In the genomic region with DNA sequence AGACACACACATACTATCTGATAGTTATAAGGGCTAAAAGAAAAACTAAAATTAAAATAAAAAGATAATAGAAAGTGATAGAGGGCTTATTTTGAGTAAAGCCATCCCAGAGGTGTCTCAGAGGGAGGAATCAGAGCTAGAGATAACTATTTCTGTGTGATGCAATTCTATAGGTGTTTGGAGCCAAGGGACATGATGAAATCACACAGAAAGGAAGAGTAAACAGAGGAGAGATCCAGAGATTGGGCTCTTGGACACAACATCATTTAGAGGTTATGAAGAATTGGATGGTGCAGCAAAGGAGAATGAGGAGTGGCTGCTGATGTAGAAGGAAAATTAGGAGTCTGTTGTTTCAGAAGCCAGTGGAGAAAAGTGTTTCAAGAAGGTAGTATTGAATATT, we compare ENCODE assay signal across 2 cellular contexts.
TF ChIP-seq lines count a peak whose summit lies in the region.

No MANE protein-coding gene starts in this region.

TF ChIP-seq in K562, 482 proteins besides CTCF, POLR2A, EP300 and RAD21:
- no peak for TF ChIP-seq HIVEP1 (CRISPR knock-in tag; IDR thresholded peaks at IDR 0.05)
- no peak for TF ChIP-seq ZNF586 (CRISPR knock-in tag; conservative IDR thresholded peaks at IDR 0.05)
- no peak for TF ChIP-seq CEBPG (CRISPR knock-in tag; IDR thresholded peaks at IDR 0.05)
- TF ChIP-seq CEBPG (tag; conservative IDR thresholded peaks at IDR 0.05 in 1 of 2, IDR thresholded peaks at IDR 0.05 in 1 of 2) = peak; percentile 40 to 61; a peak in 3 of 4 replicates
- TF ChIP-seq, protein P1, sequence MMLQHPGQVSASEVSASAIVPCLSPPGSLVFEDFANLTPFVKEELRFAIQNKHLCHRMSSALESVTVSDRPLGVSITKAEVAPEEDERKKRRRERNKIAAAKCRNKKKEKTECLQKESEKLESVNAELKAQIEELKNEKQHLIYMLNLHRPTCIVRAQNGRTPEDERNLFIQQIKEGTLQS (IDR thresholded peaks at IDR 0.05) = peak; percentile 21; the same call in 1 of the 2 replicates
- TF ChIP-seq, protein P1 (CRISPR knock-in tag; conservative IDR thresholded peaks at IDR 0.05) = no peak

TF ChIP-seq in HepG2, 621 proteins besides CTCF, POLR2A, EP300 and RAD21:
- TF ChIP-seq CEBPB (IDR thresholded peaks at IDR 0.05; ENCODE audit: borderline replicate concordance, low read depth, low read length) (peak; percentile 23; the same call in 1 of the 2 replicates), MTA3 (CRISPR knock-in tag; IDR thresholded peaks at IDR 0.05) (no peak)
- TF ChIP-seq, protein P2, sequence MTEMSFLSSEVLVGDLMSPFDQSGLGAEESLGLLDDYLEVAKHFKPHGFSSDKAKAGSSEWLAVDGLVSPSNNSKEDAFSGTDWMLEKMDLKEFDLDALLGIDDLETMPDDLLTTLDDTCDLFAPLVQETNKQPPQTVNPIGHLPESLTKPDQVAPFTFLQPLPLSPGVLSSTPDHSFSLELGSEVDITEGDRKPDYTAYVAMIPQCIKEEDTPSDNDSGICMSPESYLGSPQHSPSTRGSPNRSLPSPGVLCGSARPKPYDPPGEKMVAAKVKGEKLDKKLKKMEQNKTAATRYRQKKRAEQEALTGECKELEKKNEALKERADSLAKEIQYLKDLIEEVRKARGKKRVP (CRISPR knock-in tag; IDR thresholded peaks at IDR 0.05) = peak in 1 of 2 experiments; percentile 68; a peak in 2 of 4 replicates
